16 cellular contexts compared by ENCODE assay signal in the genomic region with DNA sequence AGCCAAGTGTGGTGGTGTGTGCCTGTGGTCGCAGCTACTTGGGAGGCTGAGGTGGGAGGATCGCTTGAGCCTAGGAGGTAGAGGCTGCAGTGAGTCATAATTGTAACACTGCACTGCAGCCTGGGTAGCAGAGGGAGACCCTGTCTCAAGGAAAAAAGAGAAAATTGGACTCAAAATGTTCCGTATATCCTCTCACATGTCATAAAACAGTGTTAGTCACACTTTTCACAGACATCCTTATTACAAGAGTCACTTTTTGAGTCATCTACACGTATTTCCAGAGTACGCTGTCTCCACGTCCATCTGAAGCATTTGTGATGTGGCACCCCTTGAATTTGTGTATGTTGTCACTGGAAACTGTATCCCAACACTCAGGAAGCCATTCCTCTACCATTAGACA.
DNase-seq lines count a peak whose midpoint lies in the region; ATAC-seq and TF ChIP-seq lines count a peak whose summit lies in the region.
"Had no signal": no experiment of that assay in that cellular context is flagged by ENCODE, and none has a peak within 500 bp of the region (broad histone marks: within the 10 kb centered on the region; RNA-seq: fewer than 3 reads in every experiment).

No MANE protein-coding gene starts in this region.

- H3K27ac Mint-ChIP-seq in activated naive CD4-positive, alpha-beta T cell treated with anti-CD3 and anti-CD28 coated beads, Interleukin-2, amount 50 U/mL, for 24 hours, result peak overlapping the region; percentile 46
- H3K27ac Mint-ChIP-seq in activated naive CD4-positive, alpha-beta T cell treated with anti-CD3 and anti-CD28 coated beads, Interleukin-2, amount 10 ng/mL, durations not matched to agents 7 days and 5 days, result no peak overlapping the region
- no peak overlapping the region for H3K27ac Mint-ChIP-seq in stimulated activated effector memory CD8-positive, alpha-beta T cell treated with anti-CD3 and anti-CD28 coated beads, Interleukin-12 subunit alpha, Interleukin-12 subunit beta, amount 100 ng/mL, for 72 hours
- H3K27ac Mint-ChIP-seq: H9; neural progenitor cell; stimulated activated naive CD8-positive, alpha-beta T cell treated with anti-CD3 and anti-CD28 coated beads, Interleukin-15, Interleukin-2, amounts not matched to agents 100 ng/mL and 50 ng/mL, for 24 hours; T-cell had no signal

- H4K20me1 ChIP-seq in PC-3 (ENCODE audit: low read length), result no peaks in the 10 kb centered on the region

- peaks cover 4% of the 10 kb centered on the region; the same call in 1 of the 2 replicates for H3K9me3 ChIP-seq in PC-3 (ENCODE audit: low read length)
- H3K9me3 ChIP-seq: esophagus squamous epithelium had no signal

- peaks cover 2% of the 10 kb centered on the region for H3K36me3 Mint-ChIP-seq in activated naive CD4-positive, alpha-beta T cell treated with anti-CD3 and anti-CD28 coated beads, Interleukin-2, amount 50 U/mL, for 24 hours
- H3K36me3 Mint-ChIP-seq in activated naive CD4-positive, alpha-beta T cell treated with anti-CD3 and anti-CD28 coated beads, Interleukin-2, amount 10 ng/mL, durations not matched to agents 7 days and 5 days, result no peaks in the 10 kb centered on the region
- no peaks in the 10 kb centered on the region for H3K36me3 Mint-ChIP-seq in stimulated activated effector memory CD8-positive, alpha-beta T cell treated with anti-CD3 and anti-CD28 coated beads, Interleukin-12 subunit alpha, Interleukin-12 subunit beta, amount 100 ng/mL, for 72 hours

- H3K36me3 ChIP-seq in PC-3 (ENCODE audit: low read depth, low read length), result peaks cover 5% of the 10 kb centered on the region; the same call in 1 of the 2 replicates
- H3K36me3 ChIP-seq: BLaER1, esophagus squamous epithelium, neural progenitor cell had no signal

- no peak for TF ChIP-seq CTCF in PC-3 (conservative IDR thresholded peaks at IDR 0.05; ENCODE audit: low read depth, low read length)

- DNase-seq in activated naive CD4-positive, alpha-beta T cell treated with anti-CD3 and anti-CD28 coated beads, Interleukin-2, amount 10 ng/mL, durations not matched to agents 7 days and 5 days, result no peak
- DNase-seq in PC-3, result peak; percentile 87
- DNase-seq in stimulated activated effector memory CD8-positive, alpha-beta T cell treated with anti-CD3 and anti-CD28 coated beads, Interleukin-12 subunit alpha, Interleukin-12 subunit beta, amount 100 ng/mL, for 72 hours (ENCODE audit: low spot score in 2 of 2), result no peak
- DNase-seq in NCI-H526 treated with DMSO at 0.1 percent for 48 hours (lab: John Stamatoyannopoulos, UW), result no peak
- DNase-seq in cardiac septum (ENCODE audit: low spot score), result no peak
- DNase-seq in NAMALWA (ENCODE audit: low spot score), result no peak
- DNase-seq: esophagus squamous epithelium, H9, MM.1S, NCI-H748 treated with DMSO at 0.1 percent for 48 hours, T-cell had no signal

- peak overlapping the region; percentile 50 for H3K9ac ChIP-seq in PC-3 (ENCODE audit: low read length)
- H3K9ac ChIP-seq: BLaER1, neural progenitor cell had no signal

- H3K4me3 Mint-ChIP-seq in activated naive CD4-positive, alpha-beta T cell treated with anti-CD3 and anti-CD28 coated beads, Interleukin-2, amount 50 U/mL, for 24 hours, result no peak overlapping the region
- H3K4me3 Mint-ChIP-seq in activated naive CD4-positive, alpha-beta T cell treated with anti-CD3 and anti-CD28 coated beads, Interleukin-2, amount 10 ng/mL, durations not matched to agents 7 days and 5 days, result no peak overlapping the region
- no peak overlapping the region for H3K4me3 Mint-ChIP-seq in stimulated activated effector memory CD8-positive, alpha-beta T cell treated with anti-CD3 and anti-CD28 coated beads, Interleukin-12 subunit alpha, Interleukin-12 subunit beta, amount 100 ng/mL, for 72 hours
- H3K4me3 Mint-ChIP-seq: H9; neural progenitor cell; stimulated activated naive CD8-positive, alpha-beta T cell treated with anti-CD3 and anti-CD28 coated beads, Interleukin-15, Interleukin-2, amounts not matched to agents 100 ng/mL and 50 ng/mL, for 24 hours; T-cell had no signal

- BruUV-seq in PC-3 (replicated peaks; lab: Mats Ljungman, UMichigan), result no TSS peak

- no peak overlapping the region for H3K4me3 ChIP-seq in PC-3 (ENCODE audit: low read length)
- H3K4me3 ChIP-seq: BLaER1, esophagus squamous epithelium, neural progenitor cell had no signal

- H3K4me1 ChIP-seq in PC-3 (ENCODE audit: insufficient read depth, low read length), result peaks cover 7% of the 10 kb centered on the region

- no peaks in the 10 kb centered on the region for H3K9me3 Mint-ChIP-seq in activated naive CD4-positive, alpha-beta T cell treated with anti-CD3 and anti-CD28 coated beads, Interleukin-2, amount 50 U/mL, for 24 hours
- no peaks in the 10 kb centered on the region for H3K9me3 Mint-ChIP-seq in activated naive CD4-positive, alpha-beta T cell treated with anti-CD3 and anti-CD28 coated beads, Interleukin-2, amount 10 ng/mL, durations not matched to agents 7 days and 5 days
- no peaks in the 10 kb centered on the region for H3K9me3 Mint-ChIP-seq in stimulated activated effector memory CD8-positive, alpha-beta T cell treated with anti-CD3 and anti-CD28 coated beads, Interleukin-12 subunit alpha, Interleukin-12 subunit beta, amount 100 ng/mL, for 72 hours
- H3K9me3 Mint-ChIP-seq: stimulated activated naive CD8-positive, alpha-beta T cell treated with anti-CD3 and anti-CD28 coated beads, Interleukin-15, Interleukin-2, amounts not matched to agents 100 ng/mL and 50 ng/mL, for 24 hours; T-cell had no signal

- no peaks in the 10 kb centered on the region for H3K27me3 ChIP-seq in PC-3 (ENCODE audit: low read length)
- H3K27me3 ChIP-seq: BLaER1, esophagus squamous epithelium, neural progenitor cell had no signal

- peak overlapping the region; percentile 81 for H3K27ac ChIP-seq in PC-3 (ENCODE audit: low read length)
- H3K27ac ChIP-seq in cingulate gyrus (ENCODE audit: low read depth, low read length), result peak overlapping the region; percentile 19
- H3K27ac ChIP-seq: BLaER1, esophagus squamous epithelium, neural progenitor cell had no signal

- H3F3A ChIP-seq in PC-3 (ENCODE audit: low read length, unreplicated experiment), result no peaks in the 10 kb centered on the region

- peak overlapping the region; percentile 32 for H3K4me2 ChIP-seq in PC-3 (ENCODE audit: low read length)
- H3K4me2 ChIP-seq: BLaER1, neural progenitor cell had no signal

- H3K79me2 ChIP-seq in PC-3 (ENCODE audit: low read length), result peaks cover 44% of the 10 kb centered on the region

- H3K27me3 Mint-ChIP-seq in activated naive CD4-positive, alpha-beta T cell treated with anti-CD3 and anti-CD28 coated beads, Interleukin-2, amount 50 U/mL, for 24 hours, result no peaks in the 10 kb centered on the region
- no peaks in the 10 kb centered on the region for H3K27me3 Mint-ChIP-seq in activated naive CD4-positive, alpha-beta T cell treated with anti-CD3 and anti-CD28 coated beads, Interleukin-2, amount 10 ng/mL, durations not matched to agents 7 days and 5 days
- H3K27me3 Mint-ChIP-seq: stimulated activated naive CD8-positive, alpha-beta T cell treated with anti-CD3 and anti-CD28 coated beads, Interleukin-15, Interleukin-2, amounts not matched to agents 100 ng/mL and 50 ng/mL, for 24 hours; T-cell had no signal

- CTCF ChIA-PET in activated naive CD4-positive, alpha-beta T cell treated with anti-CD3 and anti-CD28 coated beads, Interleukin-2, amount 10 ng/mL, durations not matched to agents 7 days and 5 days (lab: Charles Lee), result no interaction called here
- CTCF ChIA-PET in PC-3 (lab: Charles Lee), result no interaction called here

- no peaks in the 10 kb centered on the region for H3K9me2 ChIP-seq in PC-3 (replicated peaks; ENCODE audit: low read length)

- peak; percentile 94 for ATAC-seq in PC-3
- peak; percentile 74 for ATAC-seq in stimulated activated effector memory CD8-positive, alpha-beta T cell treated with anti-CD3 and anti-CD28 coated beads, Interleukin-12 subunit alpha, Interleukin-12 subunit beta, amount 100 ng/mL, for 72 hours
- ATAC-seq: T-cell had no signal

- POLR2A ChIA-PET in PC-3 (lab: Charles Lee; ENCODE audit: unreplicated experiment), result no interaction called here

- H2AFZ ChIP-seq in PC-3 (ENCODE audit: low read length), result no peak overlapping the region; the same call in 1 of the 2 replicates
- H2AFZ ChIP-seq: neural progenitor cell had no signal

- intact Hi-C loops in PC-3 (cut with micrococcal nuclease) (loop anchor here (1.0 kb wide), 1 partner anchor 41 kb away; no protein-coding TSS in a partner anchor), cardiac septum (cut with DNase I) (no loop called here)

- peaks cover 16% of the 10 kb centered on the region for H3K4me1 Mint-ChIP-seq in activated naive CD4-positive, alpha-beta T cell treated with anti-CD3 and anti-CD28 coated beads, Interleukin-2, amount 50 U/mL, for 24 hours
- H3K4me1 Mint-ChIP-seq in activated naive CD4-positive, alpha-beta T cell treated with anti-CD3 and anti-CD28 coated beads, Interleukin-2, amount 10 ng/mL, durations not matched to agents 7 days and 5 days, result no peaks in the 10 kb centered on the region
- H3K4me1 Mint-ChIP-seq in stimulated activated effector memory CD8-positive, alpha-beta T cell treated with anti-CD3 and anti-CD28 coated beads, Interleukin-12 subunit alpha, Interleukin-12 subunit beta, amount 100 ng/mL, for 72 hours, result peaks cover 26% of the 10 kb centered on the region
